8 cellular contexts compared by ENCODE assay signal in genomic region chr11:66113132-66113856, GRCh38. TPM values are rescaled to one million over a fixed set of nuclear protein-coding genes. Genes with fewer than 3 reads are reported as not detected.
DNase-seq lines count a peak whose midpoint lies in the region; ATAC-seq and FAIRE-seq lines count a peak whose summit lies in the region.

No MANE protein-coding gene starts in this region.

- H3K27ac ChIP-seq in epithelial cell of prostate, result peak overlapping the region; percentile 80

- peaks cover 2% of the 10 kb centered on the region for H3K36me3 Mint-ChIP-seq in activated CD4-positive, alpha-beta T cell treated with anti-CD3 and anti-CD28 coated beads, Interleukin-2, amount 10 ng/mL, durations not matched to agents 24 days and 14 days (ENCODE audit: low read depth)
- H3K36me3 Mint-ChIP-seq in stimulated activated memory B cell treated with anti-CD40 and anti-IgM and Interleukin-4, amounts not matched to agents 10 μg/mL and 1 μg/mL and 100 μg/mL, for 72 hours, result peaks cover 4% of the 10 kb centered on the region

- DNase-seq in activated CD4-positive, alpha-beta T cell treated with anti-CD3 and anti-CD28 coated beads, Interleukin-2, amount 10 ng/mL, durations not matched to agents 24 days and 14 days, result no peak
- DNase-seq in activated CD4-positive, alpha-beta T cell treated with anti-CD3 and anti-CD28 coated beads for 4 hours, result no peak
- peak; percentile 71 for DNase-seq in RCC 7860 (ENCODE audit: low spot score)
- DNase-seq in epithelial cell of prostate (ENCODE audit: low read depth, low spot score), result no peak
- DNase-seq in NCI-H345 treated with DMSO at 0.1 percent for 48 hours (lab: John Stamatoyannopoulos, UW; ENCODE audit: unreplicated experiment), result no peak
- DNase-seq in mucosa of gallbladder (ENCODE audit: low spot score), result no peak

- H3K4me3 Mint-ChIP-seq in activated CD4-positive, alpha-beta T cell treated with anti-CD3 and anti-CD28 coated beads, Interleukin-2, amount 10 ng/mL, durations not matched to agents 24 days and 14 days, result peak overlapping the region; percentile 45
- H3K4me3 Mint-ChIP-seq in stimulated activated memory B cell treated with anti-CD40 and anti-IgM and Interleukin-4, amounts not matched to agents 10 μg/mL and 1 μg/mL and 100 μg/mL, for 72 hours, result peak overlapping the region; percentile 63

- no peaks in the 10 kb centered on the region for H3K27me3 Mint-ChIP-seq in activated CD4-positive, alpha-beta T cell treated with anti-CD3 and anti-CD28 coated beads, Interleukin-2, amount 10 ng/mL, durations not matched to agents 24 days and 14 days
- H3K27me3 Mint-ChIP-seq in stimulated activated memory B cell treated with anti-CD40 and anti-IgM and Interleukin-4, amounts not matched to agents 10 μg/mL and 1 μg/mL and 100 μg/mL, for 72 hours, result no peaks in the 10 kb centered on the region

- peak; percentile 78 for FAIRE-seq in RCC 7860 (lab: Jason Lieb, UNC)

- H3K9me3 Mint-ChIP-seq in activated CD4-positive, alpha-beta T cell treated with anti-CD3 and anti-CD28 coated beads, Interleukin-2, amount 10 ng/mL, durations not matched to agents 24 days and 14 days, result no peaks in the 10 kb centered on the region
- H3K9me3 Mint-ChIP-seq in stimulated activated memory B cell treated with anti-CD40 and anti-IgM and Interleukin-4, amounts not matched to agents 10 μg/mL and 1 μg/mL and 100 μg/mL, for 72 hours, result no peaks in the 10 kb centered on the region

- intact Hi-C loops in activated CD4-positive, alpha-beta T cell treated with anti-CD3 and anti-CD28 coated beads, Interleukin-2, amount 10 ng/mL, durations not matched to agents 24 days and 14 days (cut with micrococcal nuclease), result loop anchor here (1.0 to 2.0 kb wide), 2 partner anchors 13 to 32 kb away; no protein-coding TSS in a partner anchor

- peaks cover 69% of the 10 kb centered on the region for H3K4me1 Mint-ChIP-seq in activated CD4-positive, alpha-beta T cell treated with anti-CD3 and anti-CD28 coated beads, Interleukin-2, amount 10 ng/mL, durations not matched to agents 24 days and 14 days
- H3K4me1 Mint-ChIP-seq in stimulated activated memory B cell treated with anti-CD40 and anti-IgM and Interleukin-4, amounts not matched to agents 10 μg/mL and 1 μg/mL and 100 μg/mL, for 72 hours, result peaks cover 85% of the 10 kb centered on the region

- peak; percentile 43 for ATAC-seq in stimulated activated memory B cell treated with anti-CD40 and anti-IgM and Interleukin-4, amounts not matched to agents 10 μg/mL and 1 μg/mL and 100 μg/mL, for 72 hours
- ATAC-seq in HG03139 (IDR thresholded peaks at IDR 0.05; ENCODE audit: unreplicated experiment), result no peak

- peak overlapping the region; percentile 84 for H3K27ac Mint-ChIP-seq in activated CD4-positive, alpha-beta T cell treated with anti-CD3 and anti-CD28 coated beads, Interleukin-2, amount 10 ng/mL, durations not matched to agents 24 days and 14 days
- peak overlapping the region; percentile 78 for H3K27ac Mint-ChIP-seq in stimulated activated memory B cell treated with anti-CD40 and anti-IgM and Interleukin-4, amounts not matched to agents 10 μg/mL and 1 μg/mL and 100 μg/mL, for 72 hours

RNA-seq across cellular contexts. Expression of gene PACS1, which starts 43.2 kb away (rescaled TPM):
- total RNA-seq in activated CD4-positive, alpha-beta T cell treated with anti-CD3 and anti-CD28 coated beads, Interleukin-2, amount 10 ng/mL, durations not matched to agents 24 days and 14 days, result 90.9 and 96.7 TPM in 2 replicates
- 68.0 TPM for total RNA-seq in mucosa of gallbladder
